Comparison of ENCODE assay signal across 12 cellular contexts in genomic region chr17:67007266-67007665, GRCh38. TPM values are rescaled to one million over a fixed set of nuclear protein-coding genes. Genes with fewer than 3 reads are reported as not detected.
"Had no signal": no experiment of that assay in that cellular context is flagged by ENCODE, and none has a peak within 500 bp of the region (broad histone marks: within the 10 kb centered on the region; RNA-seq: fewer than 3 reads in every experiment).

No MANE protein-coding gene starts in this region.

- H3K4me3 ChIP-seq: GM23248, GM23338, HAP-1 had no signal

- H3K9me3 ChIP-seq: HAP-1 had no signal

- H3K4me1 ChIP-seq: HAP-1 had no signal

- H2AFZ ChIP-seq: GM23248, GM23338 had no signal

- H3K36me3 ChIP-seq: HAP-1 had no signal

- DNase-seq: GM23248, GOT3, H7, H9, HCEC 1CT, HFFc6 had no signal

- H3K9ac ChIP-seq: GM23248 had no signal

- H3K4me2 ChIP-seq: GM23338 had no signal

- ATAC-seq: GM23338, HCT116 had no signal

- FAIRE-seq: H1, H54 had no signal

- H3K27ac ChIP-seq: GM23248 had no signal

RNA-seq across cellular contexts. Expression of gene CACNG1, which starts 37.1 kb away (rescaled TPM):
- total RNA-seq: GM23248, GM23338, H1, H4, H7, H9, HFFc6 had no signal
- polyA plus RNA-seq: GM23248, GM23338, H1 had no signal

RNA-seq across cellular contexts. Expression of gene CACNG4, which starts 42.8 kb away (rescaled TPM):
- total RNA-seq: GM23248, HFFc6 had no signal
- polyA plus RNA-seq: GM23248 had no signal
